19 cellular contexts compared by ENCODE assay signal in the genomic region with DNA sequence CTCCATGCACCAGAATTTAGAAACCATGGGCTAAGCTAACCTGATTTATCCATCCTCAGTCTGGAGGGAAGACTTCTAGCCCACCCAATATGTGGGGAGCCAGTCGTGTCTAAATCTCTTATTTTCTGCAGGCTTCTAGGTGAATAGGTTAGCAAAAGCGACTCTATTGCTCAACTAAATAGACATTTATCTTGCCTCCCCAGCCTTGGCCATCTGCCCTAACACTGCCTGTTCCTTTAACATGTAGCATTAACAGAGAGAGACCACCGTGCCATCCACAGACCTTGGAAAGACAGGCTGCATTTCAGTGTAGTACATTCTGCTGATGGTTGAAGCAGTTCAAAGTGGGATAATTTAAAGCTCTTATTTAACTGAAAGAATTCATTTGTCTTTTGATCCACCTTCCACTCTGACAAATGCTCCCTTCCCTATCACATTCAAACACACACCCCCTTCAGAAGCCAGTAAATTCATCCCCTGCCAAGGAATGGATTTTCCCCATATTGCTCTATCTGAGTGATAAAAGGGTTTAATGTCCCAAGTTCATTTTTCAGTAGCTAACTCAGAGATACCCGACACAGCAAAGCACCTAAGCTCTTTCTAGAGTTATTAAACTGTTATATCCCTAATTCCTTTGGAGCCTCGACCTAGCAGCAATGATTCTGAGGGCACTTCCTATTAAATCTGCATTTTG. TPM values are rescaled to one million over a fixed set of nuclear protein-coding genes. Genes with fewer than 3 reads are reported as not detected.
DNase-seq lines count a peak whose midpoint lies in the region; ATAC-seq, FAIRE-seq and TF ChIP-seq lines count a peak whose summit lies in the region.
"Had no signal": no experiment of that assay in that cellular context is flagged by ENCODE, and none has a peak within 500 bp of the region (broad histone marks: within the 10 kb centered on the region; RNA-seq: fewer than 3 reads in every experiment).

No MANE protein-coding gene starts in this region.

- H2AFZ ChIP-seq in HepG2 (ENCODE audit: low read length) (no peak overlapping the region), Karpas-422 (ENCODE audit: low read length) (no peak overlapping the region)

- H3K27ac ChIP-seq in liver (ENCODE audit: low read depth in 1 of 2, low read length in 2 of 2) (peak overlapping the region; percentile 72 to 82), HepG2 (ENCODE audit: extremely low read length, insufficient read depth, low read length) (no peak overlapping the region), VCaP (peak overlapping the region; percentile 41; the same call in 1 of the 2 replicates), Karpas-422 (ENCODE audit: low read length) (no peak overlapping the region), caudate nucleus (ENCODE audit: low read depth, low read length) (no peak overlapping the region)
- H3K27ac ChIP-seq: BLaER1 treated with 17β-estradiol and CSF1 and Interleukin-3, amounts not matched to agents 10 nM and 100 nM had no signal

- H3K79me2 ChIP-seq in HepG2 (ENCODE audit: insufficient read depth, low read length) (no peaks in the 10 kb centered on the region), Karpas-422 (ENCODE audit: low read length) (no peaks in the 10 kb centered on the region)

- in situ Hi-C loops in HepG2 (cut with HindIII; ENCODE audit: extremely low pct_ligation_motif_present, low pct_unique_long_range_greater_than_20kb): no loop called here

- no peak for TF ChIP-seq RAD21 in liver (IDR thresholded peaks at IDR 0.05)
- TF ChIP-seq RAD21 in HepG2 (CRISPR knock-in tag; IDR thresholded peaks at IDR 0.05): no peak

- no peak for FAIRE-seq in HepG2 (lab: Jason Lieb, UNC)
- FAIRE-seq: H54, K562 had no signal

- TF ChIP-seq EP300 in HepG2 (IDR thresholded peaks at IDR 0.05; ENCODE audit: low read depth in 2 of 2, low read length in 2 of 2) (no peak), HepG2 (CRISPR knock-in tag; IDR thresholded peaks at IDR 0.05; ENCODE audit: borderline replicate concordance) (no peak)

- 25% methylated on average over 5 of the region's 5 CpGs for WGBS in liver
- WGBS in HepG2 (ENCODE audit: low lambda C conversion rate): 26% methylated on average over 5 of the region's 5 CpGs

- no peaks in the 10 kb centered on the region for H3K9me2 ChIP-seq in Karpas-422 (replicated peaks; ENCODE audit: insufficient read depth, low read length)

- ATAC-seq in HepG2 (no peak), left lobe of liver (peak; percentile 53)
- ATAC-seq: CD8-positive, alpha-beta T cell; HCT116; K562 had no signal

- H3K27me3 ChIP-seq in liver (ENCODE audit: control insufficient read depth in 4 of 4, insufficient read depth in 4 of 4, low read length in 3 of 4) (no peaks in the 10 kb centered on the region), HepG2 (ENCODE audit: control insufficient read depth in 1 of 2, insufficient read depth in 2 of 2, low read length in 2 of 2) (no peaks in the 10 kb centered on the region), Karpas-422 (ENCODE audit: low read length) (no peaks in the 10 kb centered on the region)
- H3K27me3 ChIP-seq: BLaER1 treated with 17β-estradiol and CSF1 and Interleukin-3, amounts not matched to agents 10 nM and 100 nM had no signal

- DNase-seq in HepG2 (ENCODE audit: low spot score) (no peak), left lobe of liver (ENCODE audit: low spot score) (peak; percentile 75), dedifferentiated amniotic fluid mesenchymal stem cell (ENCODE audit: extremely low spot score) (no peak), Karpas-422 (no peak), caudate nucleus (lab: John Stamatoyannopoulos, UW) (no peak), dermis blood vessel endothelial cell (no peak)
- DNase-seq: 8988T; Calu3; CD8-positive, alpha-beta T cell; DMS79 treated with DMSO at 0.1 percent for 48 hours; GF-D8; HFFc6; IMR-90 had no signal

- no peak overlapping the region for H3K4me2 ChIP-seq in HepG2 (ENCODE audit: low read depth, low read length)
- H3K4me2 ChIP-seq in Karpas-422 (ENCODE audit: low read depth, low read length, poor library complexity, severe bottlenecking): no peak overlapping the region
- H3K4me2 ChIP-seq: BLaER1 treated with 17β-estradiol and CSF1 and Interleukin-3, amounts not matched to agents 10 nM and 100 nM had no signal

- intact Hi-C loops in HepG2 (cut with micrococcal nuclease; ENCODE audit: unreplicated experiment): no loop called here

- H3K4me1 ChIP-seq in liver (ENCODE audit: control insufficient read depth in 4 of 4, insufficient read depth in 4 of 4, low read length in 3 of 4): peaks cover 7 to 62% (median 51%) of the 10 kb centered on the region in 4 donors
- H3K4me1 ChIP-seq in HepG2 (ENCODE audit: insufficient read depth, low read length): no peaks in the 10 kb centered on the region
- H3K4me1 ChIP-seq in Karpas-422 (ENCODE audit: low read length): no peaks in the 10 kb centered on the region

- CTCF ChIA-PET in HepG2 (lab: Yijun Ruan, JAX; ENCODE audit: low intra/inter-chr PET ratio, low total read pairs): no interaction called here

- POLR2A ChIA-PET in HepG2 (lab: Yijun Ruan, JAX): no interaction called here

- no peaks in the 10 kb centered on the region for H4K20me1 ChIP-seq in HepG2 (ENCODE audit: insufficient read depth, low read length)
- no peaks in the 10 kb centered on the region for H4K20me1 ChIP-seq in Karpas-422 (ENCODE audit: insufficient read depth, low read depth, low read length)
- H4K20me1 ChIP-seq: BLaER1 treated with 17β-estradiol and CSF1 and Interleukin-3, amounts not matched to agents 10 nM and 100 nM had no signal

- H3K9me3 ChIP-seq in liver (ENCODE audit: control insufficient read depth in 4 of 4, low read length in 3 of 4): no peaks in the 10 kb centered on the region
- no peaks in the 10 kb centered on the region for H3K9me3 ChIP-seq in HepG2 (ENCODE audit: low read length)
- H3K9me3 ChIP-seq in Karpas-422 (ENCODE audit: low read length): no peaks in the 10 kb centered on the region
- H3K9me3 ChIP-seq: BLaER1 treated with 17β-estradiol and CSF1 and Interleukin-3, amounts not matched to agents 10 nM and 100 nM had no signal

- TF ChIP-seq CTCF in liver (IDR thresholded peaks at IDR 0.05; ENCODE audit: low read depth, low read length, missing input control) (no peak), HepG2 (CRISPR knock-in tag; IDR thresholded peaks at IDR 0.05) (no peak), VCaP (conservative IDR thresholded peaks at IDR 0.05) (no peak)

- no peak for TF ChIP-seq POLR2A in HepG2 (IDR thresholded peaks at IDR 0.05; ENCODE audit: insufficient read depth in 1 of 2, low read depth in 2 of 2, low read length in 2 of 2)

- BruUV-seq in HepG2 (replicated peaks; lab: Mats Ljungman, UMichigan): no TSS peak

- peak overlapping the region in 1 of 2 donors; percentile 24 for H3K9ac ChIP-seq in liver (ENCODE audit: low read depth in 1 of 2, low read length in 2 of 2)
- no peak overlapping the region for H3K9ac ChIP-seq in HepG2 (ENCODE audit: insufficient read depth, low read depth, low read length)
- no peak overlapping the region for H3K9ac ChIP-seq in Karpas-422 (ENCODE audit: low read length)
- H3K9ac ChIP-seq: BLaER1 treated with 17β-estradiol and CSF1 and Interleukin-3, amounts not matched to agents 10 nM and 100 nM had no signal

- peak overlapping the region in 1 of 3 donors; percentile 7 for H3K4me3 ChIP-seq in liver (ENCODE audit: low read depth in 1 of 3, low read length in 3 of 3)
- H3K4me3 ChIP-seq in HepG2 (replicated peaks in 1 of 3; ENCODE audit: insufficient read depth in 1 of 3, low read depth in 2 of 3, low read length in 3 of 3): no peak overlapping the region
- H3K4me3 ChIP-seq in Karpas-422 (ENCODE audit: low read length): no peak overlapping the region
- H3K4me3 ChIP-seq: BLaER1 treated with 17β-estradiol and CSF1 and Interleukin-3, amounts not matched to agents 10 nM and 100 nM; K562 had no signal

- no peaks in the 10 kb centered on the region for H3K36me3 ChIP-seq in liver (ENCODE audit: control insufficient read depth in 4 of 4, insufficient read depth in 3 of 4, low read depth in 1 of 4, low read length in 3 of 4)
- H3K36me3 ChIP-seq in HepG2 (replicated peaks in 1 of 2; ENCODE audit: control insufficient read depth in 1 of 2, insufficient read depth in 2 of 2, low read length in 2 of 2): no peaks in the 10 kb centered on the region
- no peaks in the 10 kb centered on the region for H3K36me3 ChIP-seq in Karpas-422 (ENCODE audit: insufficient read depth, low read length)
- H3K36me3 ChIP-seq: BLaER1 treated with 17β-estradiol and CSF1 and Interleukin-3, amounts not matched to agents 10 nM and 100 nM had no signal

TF ChIP-seq in liver, 16 proteins besides CTCF, POLR2A, EP300 and RAD21 (continues in another document):
- TF ChIP-seq HNF4A (conservative IDR thresholded peaks at IDR 0.05) (peak; percentile 49 to 54), SP1 (IDR thresholded peaks at IDR 0.05) (peak; percentile 10)

TF ChIP-seq in HepG2, 621 proteins besides CTCF, POLR2A, EP300 and RAD21 (continues in another document):
- TF ChIP-seq FOXK2 (IDR thresholded peaks at IDR 0.05): no peak

RNA-seq across cellular contexts. Expression of gene COX10, which starts 58.2 kb away (rescaled TPM):
- total RNA-seq in liver: 10 to 100 TPM in 1 of 2 donors, 1 to 10 TPM in 1; 7.0 to 15.1 TPM
- polyA plus RNA-seq in liver: 1 to 10 TPM; 7.7 to 9.8 TPM
- 20.1 and 20.6 TPM in 2 replicates for total RNA-seq in HepG2 (2016; rRNA removed; fragmentation: Illumina TruSeq; extraction: Trizol)
- 18.1 and 18.3 TPM in 2 replicates for total RNA-seq in HepG2 (2016; cell fraction: cytosol; rRNA removed; fragmentation: Illumina TruSeq; extraction: Trizol; ENCODE audit: low read depth)
- 16.9 and 20.5 TPM in 2 replicates for total RNA-seq in HepG2 (2016; cell fraction: insoluble cytoplasmic fraction; rRNA removed; fragmentation: Illumina TruSeq; extraction: Trizol)
- 26.4 and 26.7 TPM in 2 replicates for total RNA-seq in HepG2 (2016; cell fraction: membrane; rRNA removed; fragmentation: Illumina TruSeq; extraction: Trizol)
- 27.8 and 29.9 TPM in 2 replicates for total RNA-seq in HepG2 (2016; cell fraction: nucleus; rRNA removed; fragmentation: Illumina TruSeq; extraction: Trizol)
- polyA plus RNA-seq in HepG2 (2011; rRNA removed): 12.4 and 13.9 TPM in 2 replicates
- polyA plus RNA-seq in HepG2 (2011; cell fraction: cytosol; rRNA removed): 16.3 and 17.6 TPM in 2 replicates
- 12.9 and 14.5 TPM in 2 replicates for polyA plus RNA-seq in HepG2 (2011; cell fraction: nucleus; rRNA removed)
- polyA plus RNA-seq in HepG2 (2012): 9.9 and 11.0 TPM in 2 replicates
- polyA plus RNA-seq in HepG2 (2016; cell fraction: cytosol; fragmentation: Illumina TruSeq; extraction: Trizol; ENCODE audit: low read depth): 13.0 and 16.0 TPM in 2 replicates
- 16.1 and 19.3 TPM in 2 replicates for polyA plus RNA-seq in HepG2 (2016; cell fraction: insoluble cytoplasmic fraction; fragmentation: Illumina TruSeq; extraction: Trizol; ENCODE audit: low read depth)
- polyA plus RNA-seq in HepG2 (2016; cell fraction: membrane; fragmentation: Illumina TruSeq; extraction: Trizol; ENCODE audit: low read depth): 17.8 and 20.2 TPM in 2 replicates
- 11.9 and 14.5 TPM in 2 replicates for polyA plus RNA-seq in HepG2 (2016; cell fraction: nucleus; fragmentation: Illumina TruSeq; extraction: Trizol; ENCODE audit: insufficient read depth, low read depth)
- polyA minus RNA-seq in HepG2 (2011; rRNA and poly(A)+ RNA removed; ENCODE audit: low replicate concordance): 26.5 and 30.3 TPM in 2 replicates
- polyA minus RNA-seq in HepG2 (2011; cell fraction: cytosol; rRNA and poly(A)+ RNA removed): 18.2 and 20.8 TPM in 2 replicates
- 49.0 and 54.1 TPM in 2 replicates for polyA minus RNA-seq in HepG2 (2011; cell fraction: nucleus; rRNA and poly(A)+ RNA removed)
- 7.8 TPM for total RNA-seq in left lobe of liver
- total RNA-seq in Karpas-422 (2014; rRNA removed; shearing (Covaris generic); ENCODE audit: low replicate concordance): 24.2 and 34.5 TPM in 2 replicates
- total RNA-seq in dermis blood vessel endothelial cell: 14.1 and 21.1 TPM in 2 replicates

Comparison
In these comparisons a context has a peak if more than half of its experiments do, and no peak if none do; other contexts are left out.
1. H3K27ac ChIP-seq: peak in liver (2 of 2) and VCaP (single experiment); none in HepG2 (single experiment), Karpas-422 (single experiment) and caudate nucleus (single experiment).